ENCODE assay signal across 17 cellular contexts in genomic region chr9:121749614-121750013, GRCh38.
DNase-seq lines count a peak whose midpoint lies in the region; ATAC-seq and TF ChIP-seq lines count a peak whose summit lies in the region.
"Had no signal": no experiment of that assay in that cellular context is flagged by ENCODE, and none has a peak within 500 bp of the region (broad histone marks: within the 10 kb centered on the region; RNA-seq: fewer than 3 reads in every experiment).

No MANE protein-coding gene starts in this region.

- WGBS in lung, 2 donors = 92 to 93% methylated on average over 10 of the region's 10 CpGs
- WGBS in prostate gland = 87% methylated on average over 10 of the region's 10 CpGs

- H3K27ac ChIP-seq in breast epithelium = peak overlapping the region; percentile 85 to 91
- H3K27ac ChIP-seq in lung (ENCODE audit: low read depth in 1 of 2, low read length in 1 of 2) = peak overlapping the region; percentile 52 to 61
- H3K27ac ChIP-seq in stomach smooth muscle (ENCODE audit: low read length) = peak overlapping the region; percentile 80
- H3K27ac ChIP-seq in prostate gland = peak overlapping the region in 1 of 2 donors; percentile 57

- H3K27me3 ChIP-seq in breast epithelium (no peaks in the 10 kb centered on the region), lung (ENCODE audit: control insufficient read depth, insufficient read depth) (no peaks in the 10 kb centered on the region), stomach smooth muscle (ENCODE audit: control insufficient read depth in 1 of 2, insufficient read depth in 2 of 2, low read length in 2 of 2) (no peaks in the 10 kb centered on the region), prostate gland (replicated peaks; ENCODE audit: insufficient read depth) (no peaks in the 10 kb centered on the region)
- H3K27me3 ChIP-seq: ovary had no signal

- H3K36me3 ChIP-seq in breast epithelium (no peaks in the 10 kb centered on the region), lung (ENCODE audit: control insufficient read depth in 2 of 2, insufficient read depth in 2 of 2, low read length in 2 of 2) (peaks cover 0 to 4% of the 10 kb centered on the region in 2 donors), stomach smooth muscle (ENCODE audit: control insufficient read depth in 2 of 2, insufficient read depth in 2 of 2, low read length in 2 of 2) (peaks cover 0 to 4% of the 10 kb centered on the region in 2 donors), prostate gland (no peaks in the 10 kb centered on the region)
- H3K36me3 ChIP-seq: ovary had no signal

- H3K36me3 Mint-ChIP-seq in HFFc6 (ENCODE audit: low read depth) = no peaks in the 10 kb centered on the region
- H3K36me3 Mint-ChIP-seq: WTC11 had no signal

- DNase-seq in HFFc6 (no peak), breast epithelium (ENCODE audit: low spot score in 2 of 2) (no peak), lung (ENCODE audit: low spot score) (no peak), medulla oblongata (ENCODE audit: extremely low spot score) (no peak), prostate gland (ENCODE audit: low spot score) (no peak), cerebellum (ENCODE audit: low spot score) (no peak), NCI-H82 (lab: John Stamatoyannopoulos, UW) (no peak)
- DNase-seq: Calu3; GF-D8; NCI-H1417 treated with DMSO at 0.1 percent for 48 hours; stimulated activated CD4-positive, alpha-beta T cell treated with anti-CD3 and anti-CD28 coated beads, Interleukin-15, amount 100 ng/mL, for 24 hours; stimulated activated naive CD4-positive, alpha-beta T cell treated with Interleukin-2 at 50 U/mL for 16 hours; T-helper 17 cell had no signal

- peaks cover 37% of the 10 kb centered on the region for H3K4me1 Mint-ChIP-seq in HFFc6 (ENCODE audit: low read depth)

- H3K4me1 ChIP-seq in breast epithelium (peaks cover 33 to 60% of the 10 kb centered on the region in 2 donors), lung (ENCODE audit: control insufficient read depth in 2 of 2, insufficient read depth in 2 of 2, low read length in 2 of 2) (peaks cover 20 to 54% of the 10 kb centered on the region in 2 donors), stomach smooth muscle (ENCODE audit: control insufficient read depth, insufficient read depth, low read length) (peaks cover 79% of the 10 kb centered on the region), prostate gland (replicated peaks) (peaks cover 10% of the 10 kb centered on the region)

- TF ChIP-seq CTCF in HFFc6 (IDR thresholded peaks at IDR 0.05) = no peak
- no peak for TF ChIP-seq CTCF in breast epithelium (IDR thresholded peaks at IDR 0.05)
- no peak for TF ChIP-seq CTCF in lung (IDR thresholded peaks at IDR 0.05; ENCODE audit: control extremely low read depth, extremely low read depth)
- TF ChIP-seq CTCF in prostate gland (IDR thresholded peaks at IDR 0.05) = no peak

- H3K27ac Mint-ChIP-seq in HFFc6 = peak overlapping the region; percentile 4; the same call in 1 of the 2 replicates
- H3K27ac Mint-ChIP-seq: activated T-helper 2 cell treated with anti-CD3 and anti-CD28 coated beads, Interferon-gamma antibody, Interleukin-2, Interleukin-4, amounts not matched to agents 10 μg/mL and 5 μg/mL and 100 μg/mL, durations not matched to agents 14 hours and 24 hours and 36 hours; T-helper 17 cell; WTC11 had no signal

- H3K27me3 Mint-ChIP-seq in HFFc6 (ENCODE audit: insufficient read depth) = no peaks in the 10 kb centered on the region; the same call in 1 of the 2 replicates

- H3K4me3 ChIP-seq in breast epithelium (no peak overlapping the region), lung (no peak overlapping the region), stomach smooth muscle (ENCODE audit: low read length in 2 of 2) (no peak overlapping the region), prostate gland (no peak overlapping the region)
- H3K4me3 ChIP-seq: ovary had no signal

- peak overlapping the region in 1 of 2 donors; percentile 40 for H3K9ac ChIP-seq in stomach smooth muscle (ENCODE audit: low read length in 2 of 2)

- H3K9me3 Mint-ChIP-seq in HFFc6 = no peaks in the 10 kb centered on the region
- H3K9me3 Mint-ChIP-seq: activated T-helper 2 cell treated with anti-CD3 and anti-CD28 coated beads, Interferon-gamma antibody, Interleukin-2, Interleukin-4, amounts not matched to agents 10 μg/mL and 5 μg/mL and 100 μg/mL, durations not matched to agents 14 hours and 24 hours and 36 hours; WTC11 had no signal

- ATAC-seq in lung (ENCODE audit: insufficient read depth, low FRiP score) = no peak
- ATAC-seq: T-helper 17 cell, WTC11 had no signal

- H3K4me3 Mint-ChIP-seq in HFFc6 = no peak overlapping the region
- H3K4me3 Mint-ChIP-seq: T-helper 17 cell, WTC11 had no signal

- intact Hi-C loops in breast epithelium (cut with DNase I; ENCODE audit: low total_unique reads) = no loop called here
- intact Hi-C loops in prostate gland (cut with DNase I) = no loop called here

- TF ChIP-seq POLR2A in breast epithelium (IDR thresholded peaks at IDR 0.05) (no peak), prostate gland (IDR thresholded peaks at IDR 0.05) (no peak)

- H3K9me3 ChIP-seq in breast epithelium = no peaks in the 10 kb centered on the region
- no peaks in the 10 kb centered on the region for H3K9me3 ChIP-seq in lung (ENCODE audit: control insufficient read depth in 2 of 2, insufficient read depth in 1 of 2, low read length in 1 of 2)
- H3K9me3 ChIP-seq in stomach smooth muscle (ENCODE audit: control insufficient read depth in 2 of 2, low read length in 2 of 2) = no peaks in the 10 kb centered on the region
- H3K9me3 ChIP-seq in prostate gland = no peaks in the 10 kb centered on the region
- H3K9me3 ChIP-seq: ovary had no signal
